Comparison of ENCODE assay signal across 8 cellular contexts in genomic region chr1:101769520-101769919, GRCh38.
A peak's percentile ranks its signal among the peaks of the same experiment; 100 is the strongest.
DNase-seq lines count a peak whose midpoint lies in the region; ATAC-seq and TF ChIP-seq lines count a peak whose summit lies in the region.

No MANE protein-coding gene starts in this region.

- BruUV-seq in Calu3 (replicated peaks; lab: Mats Ljungman, UMichigan): no TSS peak

- no peaks in the 10 kb centered on the region for H3K36me3 ChIP-seq in spleen

- 43 to 58% (median 52%) methylated on average over 3 of the region's 3 CpGs for whole genome bisulfite sequencing in spleen, 5 donors

- H3K27me3 ChIP-seq in spleen (replicated peaks in 1 of 7): no peaks in the 10 kb centered on the region

- H3K4me3 ChIP-seq in LNCaP clone FGC (ENCODE audit: low read depth, low read length): no peak overlapping the region
- no peak overlapping the region for H3K4me3 ChIP-seq in spleen

- no peak overlapping the region for H3K27ac ChIP-seq in spleen

- H3K36me3 Mint-ChIP-seq in endothelial cell (ENCODE audit: low read depth, unreplicated experiment) (no peaks in the 10 kb centered on the region), Calu3 (ENCODE audit: insufficient read depth, unreplicated experiment) (no peaks in the 10 kb centered on the region)

- H3K27ac Mint-ChIP-seq in endothelial cell (ENCODE audit: unreplicated experiment): no peak overlapping the region
- H3K27ac Mint-ChIP-seq in Calu3 (ENCODE audit: unreplicated experiment): no peak overlapping the region

- TF ChIP-seq CTCF in LNCaP clone FGC (IDR thresholded peaks at IDR 0.05; ENCODE audit: control insufficient read depth, extremely low read depth, insufficient read depth) (peak; percentile 56), endothelial cell (IDR thresholded peaks at IDR 0.05; ENCODE audit: unreplicated experiment) (peak; percentile 69), Calu3 (IDR thresholded peaks at IDR 0.05; ENCODE audit: unreplicated experiment) (no peak), spleen (IDR thresholded peaks at IDR 0.05 in 8 of 11, conservative IDR thresholded peaks at IDR 0.05 in 3 of 11) (no peak)

- ATAC-seq in GM21528 (IDR thresholded peaks at IDR 0.05; ENCODE audit: low FRiP score, unreplicated experiment): peak; percentile 73

- intact Hi-C loops in Calu3 (cut with micrococcal nuclease; ENCODE audit: unreplicated experiment): no loop called here
- intact Hi-C loops in spleen (cut with DNase I; ENCODE audit: low total_unique reads): no loop called here

- no peaks in the 10 kb centered on the region for H3K9me3 ChIP-seq in spleen

- DNase-seq in EL: peak; percentile 8
- no peak for DNase-seq in LNCaP clone FGC (ENCODE audit: low read depth)
- peak; percentile 13 for DNase-seq in endothelial cell (ENCODE audit: low spot score)
- DNase-seq in activated naive CD4-positive, alpha-beta T cell (lab: John Stamatoyannopoulos, UW): no peak
- no peak for DNase-seq in Calu3
- DNase-seq in spleen: no peak
- no peak for DNase-seq in NCI-H1436 treated with DMSO at 0.1 percent for 48 hours (lab: John Stamatoyannopoulos, UW)

- TF ChIP-seq POLR2A in spleen (IDR thresholded peaks at IDR 0.05): no peak

- no peak overlapping the region for H3K4me3 Mint-ChIP-seq in endothelial cell (ENCODE audit: unreplicated experiment)
- H3K4me3 Mint-ChIP-seq in Calu3 (ENCODE audit: low read depth, unreplicated experiment): no peak overlapping the region

- H3K4me1 Mint-ChIP-seq in endothelial cell (ENCODE audit: unreplicated experiment) (no peaks in the 10 kb centered on the region), Calu3 (ENCODE audit: low read depth, unreplicated experiment) (no peaks in the 10 kb centered on the region)

- H3K4me1 ChIP-seq in spleen: no peaks in the 10 kb centered on the region

- CTCF ChIA-PET in Calu3 (lab: Charles Lee): interaction anchor here (0.6 kb wide), 1 partner anchor 224 kb away, joined by 3 read pairs; no protein-coding TSS in a partner anchor

- H3K9me3 Mint-ChIP-seq in endothelial cell (ENCODE audit: unreplicated experiment) (no peaks in the 10 kb centered on the region), Calu3 (ENCODE audit: low read depth, unreplicated experiment) (peaks cover 4% of the 10 kb centered on the region)

- H3K27me3 Mint-ChIP-seq in endothelial cell (ENCODE audit: unreplicated experiment): no peaks in the 10 kb centered on the region
- H3K27me3 Mint-ChIP-seq in Calu3 (ENCODE audit: unreplicated experiment): no peaks in the 10 kb centered on the region

Comparison
In these comparisons a context has a peak if more than half of its experiments do, and no peak if none do; other contexts are left out.
1. DNase-seq: peak in EL (single experiment) and endothelial cell (single experiment); none in LNCaP clone FGC (single experiment), activated naive CD4-positive, alpha-beta T cell (0 of 4), Calu3 (single experiment), spleen (single experiment) and NCI-H1436 treated with DMSO at 0.1 percent for 48 hours (single experiment).
2. CTCF ChIP-seq: peak in LNCaP clone FGC (single experiment) and endothelial cell (single experiment); none in Calu3 (single experiment) and spleen (0 of 11).